ENCODE assay signal across 14 cellular contexts in the genomic region with DNA sequence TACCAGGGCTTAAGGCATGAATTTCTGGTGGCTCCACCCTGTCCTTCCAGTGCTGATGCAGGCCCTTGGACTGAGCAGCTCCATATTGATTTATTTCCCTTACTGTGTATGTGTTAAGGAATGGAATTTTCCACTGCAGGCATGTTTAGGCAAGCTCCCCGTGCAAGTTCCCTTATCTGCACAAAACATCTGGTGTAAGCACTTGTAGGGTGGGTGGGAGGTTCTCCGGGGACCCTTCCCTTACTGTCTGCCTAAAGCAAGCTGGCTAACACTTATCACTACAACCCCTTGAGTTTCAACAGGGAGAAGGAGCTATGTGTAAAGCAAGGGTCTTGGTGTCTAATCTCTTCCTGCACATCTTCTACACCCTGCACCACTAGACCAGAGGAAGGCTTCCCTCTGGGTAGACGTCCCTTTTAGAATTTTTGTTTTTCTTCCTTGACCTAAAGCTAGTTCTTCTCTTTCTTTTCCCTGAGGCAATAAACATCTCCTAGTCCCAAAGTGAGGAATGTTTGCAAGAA. TPM values are rescaled to one million over a fixed set of nuclear protein-coding genes. Genes with fewer than 3 reads are reported as not detected.
DNase-seq lines count a peak whose midpoint lies in the region; ATAC-seq and TF ChIP-seq lines count a peak whose summit lies in the region.
"Had no signal": no experiment of that assay in that cellular context is flagged by ENCODE, and none has a peak within 500 bp of the region (broad histone marks: within the 10 kb centered on the region; RNA-seq: fewer than 3 reads in every experiment).

No MANE protein-coding gene starts in this region.

- no TSS peak for BruUV-seq in Caco-2 (replicated peaks; lab: Mats Ljungman, UMichigan)

- peak overlapping the region; percentile 21 for H3K27ac Mint-ChIP-seq in Caco-2 (ENCODE audit: unreplicated experiment)
- H3K27ac Mint-ChIP-seq: activated CD4-positive, alpha-beta memory T cell treated with anti-CD3 and anti-CD28 coated beads for 36 hours; CD8-positive, alpha-beta T cell had no signal

- H3K4me1 Mint-ChIP-seq in Caco-2 (ENCODE audit: low read depth, unreplicated experiment), result peaks cover 18% of the 10 kb centered on the region
- H3K4me1 Mint-ChIP-seq in activated T-cell treated with anti-CD3 and anti-CD28 coated beads, Interleukin-2, amount 50 U/mL, for 4 hours (ENCODE audit: low read depth), result peaks cover 9% of the 10 kb centered on the region

- POLR2A ChIA-PET in Caco-2 (lab: Charles Lee), result interaction anchor here (0.6 kb wide), 1 partner anchor 470 kb away, joined by 5 read pairs; no protein-coding TSS in a partner anchor

- peaks cover 10% of the 10 kb centered on the region for H3K9me3 Mint-ChIP-seq in Caco-2 (ENCODE audit: unreplicated experiment)
- H3K9me3 Mint-ChIP-seq in activated T-cell treated with anti-CD3 and anti-CD28 coated beads, Interleukin-2, amount 50 U/mL, for 4 hours, result no peaks in the 10 kb centered on the region
- H3K9me3 Mint-ChIP-seq: activated CD4-positive, alpha-beta memory T cell treated with anti-CD3 and anti-CD28 coated beads for 36 hours; CD8-positive, alpha-beta T cell had no signal

- in situ Hi-C loops in brain microvascular endothelial cell (cut with HindIII; ENCODE audit: low pct_ligation_motif_present, low sequenced_read_pairs), result no loop called here

- H3K36me3 Mint-ChIP-seq in Caco-2 (ENCODE audit: insufficient read depth, unreplicated experiment), result no peaks in the 10 kb centered on the region
- H3K36me3 Mint-ChIP-seq in activated T-cell treated with anti-CD3 and anti-CD28 coated beads, Interleukin-2, amount 50 U/mL, for 4 hours (ENCODE audit: insufficient read depth), result no peaks in the 10 kb centered on the region
- H3K36me3 Mint-ChIP-seq: activated CD4-positive, alpha-beta memory T cell treated with anti-CD3 and anti-CD28 coated beads for 36 hours; CD8-positive, alpha-beta T cell had no signal

- H3K9me3 ChIP-seq in Caco-2, result no peaks in the 10 kb centered on the region
- H3K9me3 ChIP-seq: prostate gland, SJSA1 had no signal

- ATAC-seq in activated T-cell treated with anti-CD3 and anti-CD28 coated beads, Interleukin-2, amount 50 U/mL, for 4 hours, result no peak
- no peak for ATAC-seq in sciatic nerve
- ATAC-seq: CD8-positive, alpha-beta T cell had no signal

- no peaks in the 10 kb centered on the region for H3K27me3 ChIP-seq in Caco-2 (replicated peaks; ENCODE audit: control insufficient read depth, insufficient read depth, low read length)
- H3K27me3 ChIP-seq in brain microvascular endothelial cell (replicated peaks), result no peaks in the 10 kb centered on the region
- H3K27me3 ChIP-seq: SJSA1 had no signal

- intact Hi-C loops in Caco-2 (cut with micrococcal nuclease; ENCODE audit: unreplicated experiment), result no loop called here
- intact Hi-C loops in sciatic nerve (cut with DNase I), result no loop called here

- no peaks in the 10 kb centered on the region for H3K36me3 ChIP-seq in Caco-2 (ENCODE audit: control insufficient read depth, insufficient read depth, low read length)
- no peaks in the 10 kb centered on the region for H3K36me3 ChIP-seq in brain microvascular endothelial cell (replicated peaks)
- H3K36me3 ChIP-seq: prostate gland, SJSA1 had no signal

- TF ChIP-seq CTCF in Caco-2 (IDR thresholded peaks at IDR 0.05; ENCODE audit: insufficient read depth in 1 of 2, low read depth in 1 of 2, low read length in 1 of 2, severe bottlenecking in 1 of 2, unreplicated experiment in 1 of 2) (no peak), brain microvascular endothelial cell (IDR thresholded peaks at IDR 0.05; ENCODE audit: low read depth, low read length, missing control alignments) (no peak)

- H3K4me3 ChIP-seq in Caco-2 (ENCODE audit: low read depth, low read length) (no peak overlapping the region), brain microvascular endothelial cell (ENCODE audit: low read depth, low read length) (no peak overlapping the region)
- H3K4me3 ChIP-seq: prostate gland, SJSA1 had no signal

- H3K27ac ChIP-seq in brain microvascular endothelial cell, result peak overlapping the region; percentile 24
- H3K27ac ChIP-seq: prostate gland, SJSA1 had no signal

- H3K27me3 Mint-ChIP-seq in Caco-2 (ENCODE audit: insufficient read depth, unreplicated experiment), result no peaks in the 10 kb centered on the region
- H3K27me3 Mint-ChIP-seq in activated T-cell treated with anti-CD3 and anti-CD28 coated beads, Interleukin-2, amount 50 U/mL, for 4 hours (ENCODE audit: low read depth), result no peaks in the 10 kb centered on the region
- H3K27me3 Mint-ChIP-seq: activated CD4-positive, alpha-beta memory T cell treated with anti-CD3 and anti-CD28 coated beads for 36 hours had no signal

- DNase-seq in Caco-2 (peak in 1 of 2 experiments; percentile 16), Kasumi-1 (lab: John Stamatoyannopoulos, UW) (peak; percentile 68 to 75), brain microvascular endothelial cell (no peak), mucosa of gallbladder (ENCODE audit: low spot score) (peak; percentile 19), RPMI8226 (no peak), Ammon's horn (ENCODE audit: low spot score) (no peak), sciatic nerve (ENCODE audit: low spot score) (no peak)
- DNase-seq in activated T-cell treated with anti-CD3 and anti-CD28 coated beads, Interleukin-2, amount 50 U/mL, for 4 hours, result no peak
- DNase-seq: activated CD4-positive, alpha-beta memory T cell treated with anti-CD3 and anti-CD28 coated beads for 36 hours; CD8-positive, alpha-beta T cell; kidney; NCI-H2107 had no signal

- CTCF ChIA-PET in Caco-2 (lab: Charles Lee), result interaction anchor here (0.8 kb wide), 1 partner anchor 82 kb away, joined by 3 read pairs; no protein-coding TSS in a partner anchor

- peaks cover 12% of the 10 kb centered on the region for H3K4me1 ChIP-seq in Caco-2
- H3K4me1 ChIP-seq: prostate gland had no signal

- peak overlapping the region; percentile 15 for H3K4me3 Mint-ChIP-seq in Caco-2 (ENCODE audit: unreplicated experiment)
- H3K4me3 Mint-ChIP-seq in activated T-cell treated with anti-CD3 and anti-CD28 coated beads, Interleukin-2, amount 50 U/mL, for 4 hours, result no peak overlapping the region
- H3K4me3 Mint-ChIP-seq: activated CD4-positive, alpha-beta memory T cell treated with anti-CD3 and anti-CD28 coated beads for 36 hours; CD8-positive, alpha-beta T cell had no signal

RNA-seq across cellular contexts. Expression of a gene that starts 22.0 kb away (rescaled TPM):
- total RNA-seq in Caco-2 (2022), result 44.5 and 46.4 TPM in 2 replicates
- total RNA-seq in mucosa of gallbladder, result 19.2 TPM
- total RNA-seq in activated T-cell treated with anti-CD3 and anti-CD28 coated beads, Interleukin-2, amount 50 U/mL, for 4 hours, result 1 to 10 TPM; 1.7 to 3.4 (median 3.1) TPM
- 21.6 TPM for total RNA-seq in sciatic nerve

RNA-seq across cellular contexts. Expression of a gene that starts 24.7 kb away (rescaled TPM):
- total RNA-seq in Caco-2 (2022), result 33.1 and 39.1 TPM in 2 replicates
- 42.0 TPM for total RNA-seq in mucosa of gallbladder
- 10 to 100 TPM; 25.3 to 31.9 (median 29.6) TPM for total RNA-seq in activated T-cell treated with anti-CD3 and anti-CD28 coated beads, Interleukin-2, amount 50 U/mL, for 4 hours
- total RNA-seq in sciatic nerve, result 45.7 TPM

Comparison
In these comparisons a context has a peak if more than half of its experiments do, and no peak if none do; other contexts are left out.
1. DNase-seq: peak in Kasumi-1 (2 of 2) and mucosa of gallbladder (single experiment); none in brain microvascular endothelial cell (single experiment), RPMI8226 (single experiment), activated T-cell treated with anti-CD3 and anti-CD28 coated beads, Interleukin-2, amount 50 U/mL, for 4 hours (single experiment), Ammon's horn (single experiment) and sciatic nerve (single experiment).